Comparison of ENCODE assay signal across 9 cellular contexts in the genomic region with DNA sequence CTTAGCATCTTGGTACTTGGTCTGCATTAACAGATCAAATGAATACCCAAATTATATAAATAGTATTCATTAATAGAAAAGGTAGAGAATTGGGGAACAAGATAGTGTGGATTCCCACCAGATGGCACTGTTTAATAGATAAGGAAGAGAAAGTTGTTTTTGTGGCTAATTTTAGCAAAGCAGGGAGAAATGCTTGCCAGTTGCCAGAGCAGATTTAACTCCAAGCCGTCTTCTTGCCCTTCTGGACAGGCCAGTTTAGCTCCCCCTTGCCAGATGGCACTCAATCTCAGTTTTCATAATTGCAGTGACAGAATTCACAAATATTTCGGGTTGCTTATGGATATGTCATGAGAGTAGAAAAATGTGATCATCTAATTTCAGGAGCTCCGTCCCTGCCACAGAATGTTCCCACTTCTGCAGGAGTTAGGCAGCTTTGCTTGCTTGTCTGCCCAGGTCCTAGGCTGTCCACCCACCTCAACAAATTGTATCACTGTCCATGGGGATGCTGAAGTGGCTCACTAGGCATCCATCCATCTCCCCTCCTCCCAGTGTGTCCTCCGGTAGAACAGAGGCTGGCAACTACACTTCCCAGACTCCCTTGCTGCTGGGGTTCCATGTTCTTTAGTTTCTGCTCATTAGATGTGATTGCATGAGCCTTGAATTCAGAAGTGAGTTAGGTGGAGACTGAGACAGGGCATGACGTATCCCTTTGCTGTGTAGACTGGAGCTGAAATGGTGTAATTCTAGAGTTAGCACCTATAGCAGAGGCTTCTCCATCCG. TPM values are rescaled to one million over a fixed set of nuclear protein-coding genes. Genes with fewer than 3 reads are reported as not detected.
A peak's percentile ranks its signal among the peaks of the same experiment; 100 is the strongest.
DNase-seq lines count a peak whose midpoint lies in the region; ATAC-seq, FAIRE-seq and TF ChIP-seq lines count a peak whose summit lies in the region.
"Had no signal": no experiment of that assay in that cellular context is flagged by ENCODE, and none has a peak within 500 bp of the region (broad histone marks: within the 10 kb centered on the region; RNA-seq: fewer than 3 reads in every experiment).

No MANE protein-coding gene starts in this region.

- H3K4me1 ChIP-seq in OCI-LY1 (ENCODE audit: insufficient read depth, low read length, severe bottlenecking) (no peaks in the 10 kb centered on the region), endothelial cell of umbilical vein (ENCODE audit: control insufficient read depth, extremely low read depth, insufficient read depth, low read length) (no peaks in the 10 kb centered on the region)

- TF ChIP-seq CTCF in 22Rv1 (IDR thresholded peaks at IDR 0.05) (peak; percentile 50), GM12865 (IDR thresholded peaks at IDR 0.05; ENCODE audit: insufficient read depth, low read depth, low read length, missing control alignments) (peak; percentile 12), OCI-LY1 (IDR thresholded peaks at IDR 0.05; ENCODE audit: low read length) (peak; percentile 39; the same call in 1 of the 2 replicates), endothelial cell of umbilical vein (IDR thresholded peaks at IDR 0.05; ENCODE audit: extremely low read depth in 1 of 2, insufficient read depth in 1 of 2, low read depth in 1 of 2, low read length in 2 of 2) (peak; percentile 7 to 23), nephron (IDR thresholded peaks at IDR 0.05; ENCODE audit: unreplicated experiment in 3 of 3) (peak; percentile 33 to 49 (median 39))

- BruUV-seq in endothelial cell of umbilical vein (replicated peaks; lab: Mats Ljungman, UMichigan) = no TSS peak

- H3K9ac ChIP-seq in OCI-LY1 (ENCODE audit: low read length) = no peak overlapping the region
- H3K9ac ChIP-seq in endothelial cell of umbilical vein (replicated peaks; ENCODE audit: extremely low read depth, insufficient read depth, low read length) = no peak overlapping the region

- H3K36me3 Mint-ChIP-seq in nephron (ENCODE audit: low read depth) = no peaks in the 10 kb centered on the region

- no peak for ATAC-seq in stimulated activated naive CD8-positive, alpha-beta T cell treated with anti-CD3 and anti-CD28 coated beads, Interleukin-15, Interleukin-2, amounts not matched to agents 100 U/mL and 50 U/mL, for 24 hours
- no peak for ATAC-seq in GM18861 (IDR thresholded peaks at IDR 0.05; ENCODE audit: unreplicated experiment)

- H2AFZ ChIP-seq in OCI-LY1 (ENCODE audit: low read length) = no peak overlapping the region
- H2AFZ ChIP-seq in endothelial cell of umbilical vein (ENCODE audit: low read depth, low read length) = no peak overlapping the region

- peaks cover 3% of the 10 kb centered on the region; the same call in 1 of the 2 replicates for H3K9me3 ChIP-seq in OCI-LY1 (ENCODE audit: low read length)
- H3K9me3 ChIP-seq in endothelial cell of umbilical vein (replicated peaks; ENCODE audit: control insufficient read depth, insufficient read depth, low read length) = no peaks in the 10 kb centered on the region

- no peak overlapping the region for H3K27ac ChIP-seq in 22Rv1
- no peak overlapping the region for H3K27ac ChIP-seq in OCI-LY1 (ENCODE audit: low read depth, low read length, poor library complexity, severe bottlenecking)
- H3K27ac ChIP-seq in endothelial cell of umbilical vein (ENCODE audit: insufficient read depth, low read depth, low read length) = no peak overlapping the region

- H3K36me3 ChIP-seq in OCI-LY1 (ENCODE audit: insufficient read depth, low read length) (no peaks in the 10 kb centered on the region; the same call in 1 of the 2 replicates), endothelial cell of umbilical vein (ENCODE audit: control insufficient read depth in 2 of 2, extremely low read depth in 1 of 2, insufficient read depth in 2 of 2, low read length in 2 of 2) (no peaks in the 10 kb centered on the region)

- H3K27me3 ChIP-seq in OCI-LY1 (ENCODE audit: insufficient read depth, low read length) = peaks cover 7% of the 10 kb centered on the region; the same call in 1 of the 2 replicates
- peaks cover 3% of the 10 kb centered on the region in 2 experiments for H3K27me3 ChIP-seq in endothelial cell of umbilical vein (ENCODE audit: control insufficient read depth in 2 of 2, insufficient read depth in 2 of 2, low read length in 2 of 2)

- H3K27me3 Mint-ChIP-seq in nephron (ENCODE audit: low read depth) = no peaks in the 10 kb centered on the region

- H3K4me2 ChIP-seq in OCI-LY1 (ENCODE audit: low read length) (no peak overlapping the region), endothelial cell of umbilical vein (ENCODE audit: insufficient read depth, low read length) (no peak overlapping the region)

- CTCF ChIA-PET in endothelial cell of umbilical vein (lab: Charles Lee) = interaction anchor here (0.6 to 3.4 kb wide), 13 partner anchors 14 to 1910 kb away, joined by 3 to 48 read pairs (median 4); partner anchors contain the start of genes GFM2 and NSA2

- H3K27ac Mint-ChIP-seq in nephron = no peak overlapping the region

- peaks cover 26% of the 10 kb centered on the region for H3K4me1 Mint-ChIP-seq in nephron

- peak overlapping the region in 1 of 3 experiments; percentile 34 for H3K4me3 Mint-ChIP-seq in nephron

- H3K79me2 ChIP-seq in OCI-LY1 (ENCODE audit: insufficient read depth, low read length) (no peaks in the 10 kb centered on the region), endothelial cell of umbilical vein (ENCODE audit: control insufficient read depth, insufficient read depth, low read length) (no peaks in the 10 kb centered on the region)

- peak; percentile 11 for DNase-seq in GM12865 (ENCODE audit: low read depth)
- DNase-seq in endothelial cell of umbilical vein (ENCODE audit: low read depth, low spot score) = peak; percentile 34
- no peak for DNase-seq in stimulated activated naive CD8-positive, alpha-beta T cell treated with anti-CD3 and anti-CD28 coated beads, Interleukin-15, Interleukin-2, amounts not matched to agents 100 U/mL and 50 U/mL, for 24 hours
- no peak for DNase-seq in activated naive CD4-positive, alpha-beta T cell treated with anti-CD3 and anti-CD28 coated beads, Interleukin-2, amount 50 U/mL, for 16 hours

- no peaks in the 10 kb centered on the region for H3F3A ChIP-seq in OCI-LY1 (ENCODE audit: insufficient read depth, low read length)

- no peaks in the 10 kb centered on the region for H3K9me3 Mint-ChIP-seq in nephron

- dilution Hi-C loops in endothelial cell of umbilical vein (cut with MboI; ENCODE audit: extremely low pct_ligation_motif_present, low sequenced_read_pairs) = no loop called here

- intact Hi-C loops in endothelial cell of umbilical vein (cut with micrococcal nuclease) = loop anchor here (1.0 to 5.0 kb wide), 2 partner anchors 246 to 594 kb away; no protein-coding TSS in a partner anchor

- H3K4me3 ChIP-seq in GM12865 (ENCODE audit: low read depth, low read length) = no peak overlapping the region
- no peak overlapping the region for H3K4me3 ChIP-seq in OCI-LY1 (ENCODE audit: low read depth, low read length, poor library complexity, severe bottlenecking)
- H3K4me3 ChIP-seq in endothelial cell of umbilical vein (replicated peaks in 1 of 3; ENCODE audit: insufficient read depth in 1 of 3, low read depth in 1 of 3, low read length in 3 of 3) = no peak overlapping the region

- H3K9me1 ChIP-seq in endothelial cell of umbilical vein (replicated peaks; ENCODE audit: control insufficient read depth, extremely low read depth, insufficient read depth, low read length) = no peaks in the 10 kb centered on the region

- POLR2A ChIA-PET in endothelial cell of umbilical vein (lab: Charles Lee) = no interaction called here

- H4K20me1 ChIP-seq in OCI-LY1 (ENCODE audit: insufficient read depth, low read length) (no peaks in the 10 kb centered on the region), endothelial cell of umbilical vein (replicated peaks; ENCODE audit: control insufficient read depth, extremely low read depth, insufficient read depth, low read length) (no peaks in the 10 kb centered on the region)

- TF ChIP-seq POLR2A in endothelial cell of umbilical vein (IDR thresholded peaks at IDR 0.05; ENCODE audit: low read depth, low read length) = no peak

- H3K9me2 ChIP-seq in OCI-LY1 (ENCODE audit: low read depth, low read length) = no peaks in the 10 kb centered on the region

- FAIRE-seq in endothelial cell of umbilical vein (lab: Jason Lieb, UNC) = no peak
- FAIRE-seq: colon had no signal

TF ChIP-seq in endothelial cell of umbilical vein, 7 proteins besides CTCF, POLR2A, EP300 and RAD21:
- TF ChIP-seq FOS (IDR thresholded peaks at IDR 0.05; ENCODE audit: borderline replicate concordance, insufficient read depth, low read length) = no peak
- no peak for TF ChIP-seq MAX (IDR thresholded peaks at IDR 0.05; ENCODE audit: insufficient read depth, insufficient read length)
- TF ChIP-seq POLR2AphosphoS5 (IDR thresholded peaks at IDR 0.05; ENCODE audit: insufficient read depth, low read depth, low read length) = no peak
- TF ChIP-seq EZH2 (IDR thresholded peaks at IDR 0.05; ENCODE audit: borderline replicate concordance, low read depth, low read length, severe bottlenecking) = no peak

RNA-seq across cellular contexts. Expression of gene HEXB, which starts 11.8 kb away (rescaled TPM):
- total RNA-seq in endothelial cell of umbilical vein = 176 and 182 TPM in 2 replicates
- polyA plus RNA-seq in endothelial cell of umbilical vein = 126 and 128 TPM in 2 replicates
- polyA plus RNA-seq in endothelial cell of umbilical vein (2011; cell fraction: cytosol; rRNA removed) = 119 and 132 TPM in 2 replicates
- polyA plus RNA-seq in endothelial cell of umbilical vein (2011; cell fraction: nucleus; rRNA removed) = 64.9 and 99.7 TPM in 2 replicates
- polyA plus RNA-seq in endothelial cell of umbilical vein (2012) = 155 and 240 TPM in 2 replicates
- 102 and 124 TPM in 2 replicates for polyA minus RNA-seq in endothelial cell of umbilical vein
- 57.9 TPM for polyA minus RNA-seq in endothelial cell of umbilical vein (2011; cell fraction: cytosol; rRNA and poly(A)+ RNA removed)
- 35.3 and 39.2 TPM in 2 replicates for polyA minus RNA-seq in endothelial cell of umbilical vein (2011; cell fraction: nucleus; rRNA and poly(A)+ RNA removed)

RNA-seq across cellular contexts. Expression of gene ENC1, which starts 32.7 kb away (rescaled TPM):
- 42.2 and 53.6 TPM in 2 replicates for total RNA-seq in endothelial cell of umbilical vein
- polyA plus RNA-seq in endothelial cell of umbilical vein = 53.3 and 59.7 TPM in 2 replicates
- polyA plus RNA-seq in endothelial cell of umbilical vein (2011; cell fraction: cytosol; rRNA removed) = 31.4 and 32.4 TPM in 2 replicates
- 169 and 182 TPM in 2 replicates for polyA plus RNA-seq in endothelial cell of umbilical vein (2011; cell fraction: nucleus; rRNA removed)
- polyA plus RNA-seq in endothelial cell of umbilical vein (2012) = 33.7 and 52.2 TPM in 2 replicates
- 116 and 122 TPM in 2 replicates for polyA minus RNA-seq in endothelial cell of umbilical vein
- not detected for polyA minus RNA-seq in endothelial cell of umbilical vein (2011; cell fraction: cytosol; rRNA and poly(A)+ RNA removed)
- 133 and 151 TPM in 2 replicates for polyA minus RNA-seq in endothelial cell of umbilical vein (2011; cell fraction: nucleus; rRNA and poly(A)+ RNA removed)

Comparison
In these comparisons a context has a peak if more than half of its experiments do, and no peak if none do; other contexts are left out.
1. DNase-seq: peak in GM12865 (single experiment) and endothelial cell of umbilical vein (single experiment); none in stimulated activated naive CD8-positive, alpha-beta T cell treated with anti-CD3 and anti-CD28 coated beads, Interleukin-15, Interleukin-2, amounts not matched to agents 100 U/mL and 50 U/mL, for 24 hours (single experiment) and activated naive CD4-positive, alpha-beta T cell treated with anti-CD3 and anti-CD28 coated beads, Interleukin-2, amount 50 U/mL, for 16 hours (single experiment).
2. Peak in every context shown above with its lines, with median percentiles within 50 percentile points of each other: CTCF ChIP-seq.